8 cellular contexts compared by ENCODE assay signal in the genomic region with DNA sequence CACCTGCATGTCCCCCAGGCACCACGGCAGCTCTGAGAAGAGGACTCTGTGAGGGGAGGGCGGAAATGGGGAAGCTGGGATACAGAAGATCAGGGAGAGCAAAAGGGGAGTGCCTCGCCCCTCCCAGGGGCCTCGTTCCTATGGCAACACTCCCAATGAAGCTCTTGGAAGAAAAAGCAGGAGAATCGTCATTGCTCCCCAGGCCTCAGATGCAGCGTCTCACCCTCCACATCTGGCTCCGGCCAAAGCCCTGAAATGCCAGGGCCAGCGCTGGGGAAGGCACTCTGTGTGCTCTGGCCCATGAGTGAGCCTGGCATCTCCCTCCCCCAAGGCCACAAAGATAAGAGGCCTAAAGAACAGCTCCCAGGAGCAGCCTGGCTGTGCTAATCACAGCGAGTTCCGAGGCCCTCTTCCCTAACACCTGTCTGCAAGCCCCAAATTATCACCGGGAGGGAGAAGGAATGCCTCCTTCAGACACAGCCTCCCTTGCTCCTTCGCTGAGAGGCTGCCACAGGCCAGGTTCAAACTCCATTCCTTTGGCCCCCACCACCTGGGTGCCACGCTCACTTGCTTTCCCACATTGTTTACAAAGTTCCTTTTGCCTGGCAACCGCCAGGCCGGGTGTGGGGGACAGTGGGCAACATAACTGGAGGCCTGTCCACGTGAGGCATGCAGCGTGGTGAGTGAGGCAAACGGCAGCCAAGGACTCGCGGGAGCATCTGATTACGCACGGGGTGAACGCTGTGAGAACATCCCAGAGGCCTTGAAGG. TPM values are rescaled to one million over a fixed set of nuclear protein-coding genes. Genes with fewer than 3 reads are reported as not detected.
DNase-seq lines count a peak whose midpoint lies in the region; ATAC-seq and TF ChIP-seq lines count a peak whose summit lies in the region.

No MANE protein-coding gene starts in this region.

- H3K27me3 Mint-ChIP-seq in CD8-positive, alpha-beta T cell (ENCODE audit: low read depth) = no peaks in the 10 kb centered on the region

- no peaks in the 10 kb centered on the region for H3K9me3 ChIP-seq in CD8-positive, alpha-beta T cell (ENCODE audit: low read length)
- H3K9me3 ChIP-seq in thymus (ENCODE audit: control insufficient read depth) = no peaks in the 10 kb centered on the region

- CTCF ChIA-PET in CD8-positive, alpha-beta T cell (lab: Charles Lee) = interaction anchor here (0.9 to 12.3 kb wide), 4 partner anchors 7 to 107 kb away, joined by 3 to 455 read pairs (median 64); no protein-coding TSS in a partner anchor

- WGBS in thymus = 88% methylated on average over 23 of the region's 23 CpGs

- H3K4me3 Mint-ChIP-seq in CD8-positive, alpha-beta T cell = no peak overlapping the region

- peaks cover 28% of the 10 kb centered on the region for H3K4me1 Mint-ChIP-seq in CD8-positive, alpha-beta T cell (ENCODE audit: low read depth)

- peaks cover 68% of the 10 kb centered on the region for H3K36me3 Mint-ChIP-seq in CD8-positive, alpha-beta T cell

- H3K36me3 ChIP-seq in CD8-positive, alpha-beta T cell (ENCODE audit: insufficient read depth, low read length) = peaks cover 12% of the 10 kb centered on the region
- peaks cover 20% of the 10 kb centered on the region for H3K36me3 ChIP-seq in thymus (ENCODE audit: control insufficient read depth, insufficient read depth)

- POLR2A ChIA-PET in CD8-positive, alpha-beta T cell (lab: Charles Lee) = no interaction called here

- no peak for ATAC-seq in CD8-positive, alpha-beta T cell

- H3K27ac Mint-ChIP-seq in CD8-positive, alpha-beta T cell = peak overlapping the region; percentile 69

- no peak for TF ChIP-seq CTCF in CD8-positive, alpha-beta T cell (IDR thresholded peaks at IDR 0.05)
- TF ChIP-seq CTCF in GM20000 (IDR thresholded peaks at IDR 0.05; ENCODE audit: extremely low read depth, missing control alignments) = no peak

- no peaks in the 10 kb centered on the region for H3K27me3 ChIP-seq in CD8-positive, alpha-beta T cell (ENCODE audit: insufficient read depth, low read length)
- no peaks in the 10 kb centered on the region for H3K27me3 ChIP-seq in thymus (ENCODE audit: control insufficient read depth, insufficient read depth)

- DNase-seq in CD8-positive, alpha-beta T cell = no peak
- DNase-seq in NCI-H2227 (lab: John Stamatoyannopoulos, UW; ENCODE audit: unreplicated experiment) (peak; percentile 65), dedifferentiated amniotic fluid mesenchymal stem cell (ENCODE audit: extremely low spot score) (peak; percentile 70), lung microvascular endothelial cell (ENCODE audit: low read depth in 2 of 2) (peak; percentile 60 to 91), SHP77 treated with DMSO at 0.1 percent for 48 hours (lab: John Stamatoyannopoulos, UW) (no peak), GM20000 (ENCODE audit: low spot score) (no peak), NCI-H226 (no peak)

- intact Hi-C loops in CD8-positive, alpha-beta T cell (cut with DNase I, micrococcal nuclease) = no loop called here

- H3K4me1 ChIP-seq in CD8-positive, alpha-beta T cell (ENCODE audit: insufficient read depth, low read length) = peaks cover 18% of the 10 kb centered on the region
- H3K4me1 ChIP-seq in thymus (ENCODE audit: control insufficient read depth, insufficient read depth, low read length) = no peaks in the 10 kb centered on the region

- H3K27ac ChIP-seq in CD8-positive, alpha-beta T cell (ENCODE audit: low read depth, low read length) = no peak overlapping the region
- H3K27ac ChIP-seq in thymus (ENCODE audit: low read depth) = peak overlapping the region; percentile 56

- H3K4me3 ChIP-seq in CD8-positive, alpha-beta T cell (ENCODE audit: low read depth, low read length) = no peak overlapping the region
- no peak overlapping the region for H3K4me3 ChIP-seq in thymus (ENCODE audit: low read length)

- no peaks in the 10 kb centered on the region for H3K9me3 Mint-ChIP-seq in CD8-positive, alpha-beta T cell

RNA-seq across cellular contexts. Expression of a gene that starts 27.8 kb away (rescaled TPM):
- 10 to 100 TPM; 55.0 to 56.0 TPM for total RNA-seq in CD8-positive, alpha-beta T cell
- 93.1 and 121 TPM in 2 replicates for total RNA-seq in lung microvascular endothelial cell
- polyA plus RNA-seq in thymus = 34.2 TPM

Comparison
In these comparisons a context has a peak if more than half of its experiments do, and no peak if none do; other contexts are left out.
1. DNase-seq: peak in NCI-H2227 (single experiment), dedifferentiated amniotic fluid mesenchymal stem cell (single experiment) and lung microvascular endothelial cell (2 of 2); none in CD8-positive, alpha-beta T cell (0 of 7), SHP77 treated with DMSO at 0.1 percent for 48 hours (single experiment), GM20000 (single experiment) and NCI-H226 (single experiment).